ENCODE assay signal across 1 cellular context in genomic region chr6:29791162-29791561, GRCh38.
TF ChIP-seq lines count a peak whose summit lies in the region.

No MANE protein-coding gene starts in this region.

TF ChIP-seq in IMR-90, 13 proteins besides CTCF, POLR2A, EP300 and RAD21 (continued from another document):
- TF ChIP-seq USF2 (IDR thresholded peaks at IDR 0.05; ENCODE audit: low read depth, low read length), result no peak
